ENCODE assay signal across 10 cellular contexts in the genomic region with DNA sequence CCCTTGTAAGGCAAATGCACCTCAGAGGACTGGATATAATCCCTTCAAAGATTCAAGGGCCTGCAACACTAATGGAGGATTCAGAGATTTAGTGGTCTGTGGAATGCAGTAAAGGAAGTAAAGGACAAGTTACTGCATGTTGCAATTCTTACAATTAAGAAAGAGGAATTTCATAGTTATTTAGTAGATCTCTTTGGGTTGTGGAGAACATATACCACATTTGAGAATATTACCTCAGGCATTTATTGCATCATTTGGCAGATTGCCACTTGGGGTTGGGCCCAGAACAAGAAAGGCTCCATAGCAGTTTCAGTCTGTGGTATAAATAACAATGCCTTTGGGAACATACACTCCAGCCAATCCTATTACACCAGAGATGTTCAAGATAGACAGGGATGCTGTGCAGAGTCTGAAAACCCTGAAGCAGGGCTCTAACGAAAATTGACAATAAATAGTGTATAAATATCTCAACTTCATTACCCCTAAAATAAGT. TPM values are rescaled to one million over a fixed set of nuclear protein-coding genes. Genes with fewer than 3 reads are reported as not detected.
A peak's percentile ranks its signal among the peaks of the same experiment; 100 is the strongest.
DNase-seq lines count a peak whose midpoint lies in the region; ATAC-seq and TF ChIP-seq lines count a peak whose summit lies in the region.
"Had no signal": no experiment of that assay in that cellular context is flagged by ENCODE, and none has a peak within 500 bp of the region (broad histone marks: within the 10 kb centered on the region; RNA-seq: fewer than 3 reads in every experiment).

No MANE protein-coding gene starts in this region.

- no peaks in the 10 kb centered on the region for H3K79me2 ChIP-seq in mammary epithelial cell (ENCODE audit: insufficient read depth, low read length)

- TF ChIP-seq CTCF in mammary epithelial cell (conservative IDR thresholded peaks at IDR 0.05 in 1 of 2, IDR thresholded peaks at IDR 0.05 in 1 of 2; ENCODE audit: extremely low read depth in 1 of 2, insufficient read depth in 1 of 2, low read depth in 1 of 2, low read length in 2 of 2): no peak

- dilution Hi-C loops in mammary epithelial cell (cut with HindIII; ENCODE audit: low sequenced_read_pairs): no loop called here

- CTCF ChIA-PET in mammary epithelial cell (lab: Charles Lee; ENCODE audit: low non-redundant PET): no interaction called here

- no peaks in the 10 kb centered on the region for H4K20me1 ChIP-seq in mammary epithelial cell (ENCODE audit: insufficient read depth, low read length)

- peak overlapping the region; percentile 46 for H3K4me2 ChIP-seq in mammary epithelial cell (ENCODE audit: insufficient read depth, low read depth, low read length)

- intact Hi-C loops in mammary epithelial cell (cut with micrococcal nuclease): loop anchor here (1.0 kb wide), 1 partner anchor 21 kb away; the partner anchor contains the start of gene EPM2A
- intact Hi-C loops in head of caudate nucleus (cut with DNase I): no loop called here

- no peaks in the 10 kb centered on the region for H3K27me3 ChIP-seq in mammary epithelial cell (ENCODE audit: insufficient read depth, low read length)

- no peaks in the 10 kb centered on the region for H3K36me3 ChIP-seq in mammary epithelial cell (ENCODE audit: insufficient read depth, low read length)

- peak overlapping the region; percentile 55 for H3K27ac ChIP-seq in mammary epithelial cell (ENCODE audit: insufficient read depth, low read depth, low read length)

- no peak overlapping the region for H3K4me3 ChIP-seq in mammary epithelial cell (replicated peaks in 1 of 3; ENCODE audit: insufficient read depth in 1 of 3, low read depth in 2 of 3, low read length in 3 of 3)

- ATAC-seq in HG02623 (IDR thresholded peaks at IDR 0.05; ENCODE audit: unreplicated experiment): no peak

- peaks cover 20% of the 10 kb centered on the region for H3K4me1 ChIP-seq in mammary epithelial cell (ENCODE audit: insufficient read depth, low read length)

- peak overlapping the region; percentile 55 for H2AFZ ChIP-seq in mammary epithelial cell (ENCODE audit: low read depth, low read length)

- no peaks in the 10 kb centered on the region for H3K9me3 ChIP-seq in mammary epithelial cell (replicated peaks; ENCODE audit: insufficient read depth, low read length)

- in situ Hi-C loops in mammary epithelial cell (cut with MboI; ENCODE audit: low sequenced_read_pairs in 2 of 2): loop anchor here in 1 of 2 donors (10.0 kb wide), 1 partner anchor 59 kb away; the partner anchor contains the start of gene FBXO30

- peak; percentile 97 for DNase-seq in EH (ENCODE audit: low read depth)
- DNase-seq in NCI-H1105 (lab: John Stamatoyannopoulos, UW): peak; percentile 44
- DNase-seq in mammary epithelial cell: peak; percentile 96
- DNase-seq in myocyte (ENCODE audit: low read depth): peak; percentile 77
- no peak for DNase-seq in stimulated activated naive CD4-positive, alpha-beta T cell (lab: John Stamatoyannopoulos, UW)
- no peak for DNase-seq in medulla oblongata (ENCODE audit: extremely low spot score)
- no peak for DNase-seq in head of caudate nucleus
- DNase-seq: amygdala, T-helper 2 cell had no signal

- no TSS peak for BruUV-seq in mammary epithelial cell (replicated peaks; lab: Mats Ljungman, UMichigan)

- WGBS in mammary epithelial cell (ENCODE audit: low coverage, missing lambda C conversion rate): 0% methylated on average over 1 of the region's 1 CpG

- no peak overlapping the region for H3K9ac ChIP-seq in mammary epithelial cell (ENCODE audit: insufficient read depth, low read length)

RNA-seq across cellular contexts. Expression of gene EPM2A, which starts 20.9 kb away (rescaled TPM):
- total RNA-seq in mammary epithelial cell (10 to 100 TPM in 1 of 2 donors, 1 to 10 TPM in 1; 6.5 to 10.5 TPM), myocyte (35.7 and 40.9 TPM in 2 replicates)
- 2.8 TPM for polyA plus RNA-seq in mammary epithelial cell
- 2.5 TPM for polyA minus RNA-seq in mammary epithelial cell
- polyA plus RNA-seq in myocyte (2012): 9.3 TPM

RNA-seq across cellular contexts. Expression of gene FBXO30, which starts 58.4 kb away (rescaled TPM):
- total RNA-seq in mammary epithelial cell (10 to 100 TPM; 10.9 to 14.2 TPM), myocyte (35.0 and 40.6 TPM in 2 replicates)
- 3.5 TPM for polyA plus RNA-seq in mammary epithelial cell
- polyA minus RNA-seq in mammary epithelial cell: 5.0 TPM
- polyA plus RNA-seq in myocyte (2012): 7.5 TPM

Comparison
In these comparisons a context has a peak if more than half of its experiments do, and no peak if none do; other contexts are left out.
1. DNase-seq: peak in EH (single experiment), NCI-H1105 (single experiment), mammary epithelial cell (single experiment) and myocyte (single experiment); none in stimulated activated naive CD4-positive, alpha-beta T cell (0 of 6), medulla oblongata (single experiment) and head of caudate nucleus (0 of 42).